ENCODE assay signal across 1 cellular context in the genomic region with DNA sequence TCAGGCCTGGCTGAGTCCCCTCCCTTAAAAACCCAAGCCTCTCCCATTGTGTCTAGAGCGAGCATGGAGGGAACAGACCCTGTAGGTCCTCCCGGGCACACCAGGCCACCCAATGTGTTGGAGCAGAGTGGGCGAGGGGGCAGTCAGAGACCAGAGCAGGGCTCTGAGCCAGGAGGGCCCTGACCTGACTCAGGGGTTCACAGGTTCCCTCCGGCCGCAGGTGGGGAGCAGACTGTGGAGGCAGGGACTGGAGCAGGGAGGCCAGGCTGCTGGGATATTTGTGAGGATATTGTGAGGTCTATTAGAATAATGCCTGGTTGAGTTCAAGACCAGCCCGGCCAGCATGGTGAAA.
TF ChIP-seq lines count a peak whose summit lies in the region.

No MANE protein-coding gene starts in this region.

TF ChIP-seq in H1, 55 proteins besides CTCF, POLR2A, EP300 and RAD21:
- TF ChIP-seq PHF8 (conservative IDR thresholded peaks at IDR 0.05; ENCODE audit: low read depth, low read length): no peak
- no peak for TF ChIP-seq SAP30 (IDR thresholded peaks at IDR 0.05; ENCODE audit: insufficient read depth, insufficient replicate concordance, low read length)
- TF ChIP-seq POLR2AphosphoS5 (IDR thresholded peaks at IDR 0.05; ENCODE audit: low read depth, low read length): no peak
- TF ChIP-seq, protein P1, sequence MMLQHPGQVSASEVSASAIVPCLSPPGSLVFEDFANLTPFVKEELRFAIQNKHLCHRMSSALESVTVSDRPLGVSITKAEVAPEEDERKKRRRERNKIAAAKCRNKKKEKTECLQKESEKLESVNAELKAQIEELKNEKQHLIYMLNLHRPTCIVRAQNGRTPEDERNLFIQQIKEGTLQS (IDR thresholded peaks at IDR 0.05; ENCODE audit: insufficient read depth, low read depth, low read length): no peak
- TF ChIP-seq NANOG (IDR thresholded peaks at IDR 0.05; ENCODE audit: insufficient read depth, low read depth, low read length, poor library complexity, severe bottlenecking): no peak
- TF ChIP-seq TBP (IDR thresholded peaks at IDR 0.05; ENCODE audit: low read depth, low read length): no peak
- TF ChIP-seq ASH2L (IDR thresholded peaks at IDR 0.05; ENCODE audit: low read length): no peak
- TF ChIP-seq, protein P2, sequence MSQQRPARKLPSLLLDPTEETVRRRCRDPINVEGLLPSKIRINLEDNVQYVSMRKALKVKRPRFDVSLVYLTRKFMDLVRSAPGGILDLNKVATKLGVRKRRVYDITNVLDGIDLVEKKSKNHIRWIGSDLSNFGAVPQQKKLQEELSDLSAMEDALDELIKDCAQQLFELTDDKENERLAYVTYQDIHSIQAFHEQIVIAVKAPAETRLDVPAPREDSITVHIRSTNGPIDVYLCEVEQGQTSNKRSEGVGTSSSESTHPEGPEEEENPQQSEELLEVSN (IDR thresholded peaks at IDR 0.05): no peak
- TF ChIP-seq BACH1 (IDR thresholded peaks at IDR 0.05; ENCODE audit: low read length): no peak
- no peak for TF ChIP-seq CEBPB (IDR thresholded peaks at IDR 0.05; ENCODE audit: low read depth, low read length)
- TF ChIP-seq SUZ12 (IDR thresholded peaks at IDR 0.05; ENCODE audit: low read length): no peak
